In genomic region chr15:77870195-77871065, GRCh38 we compare ENCODE assay signal across 8 cellular contexts.
DNase-seq lines count a peak whose midpoint lies in the region; ATAC-seq, FAIRE-seq and TF ChIP-seq lines count a peak whose summit lies in the region.

No MANE protein-coding gene starts in this region.

- no peaks in the 10 kb centered on the region for H3K4me1 Mint-ChIP-seq in activated T-helper 17 cell treated with anti-CD3 and anti-CD28 coated beads, Interleukin-2, amount 50 U/mL, for 72 hours
- peaks cover 8% of the 10 kb centered on the region for H3K4me1 Mint-ChIP-seq in stimulated activated memory B cell treated with anti-CD40 and anti-IgM and Interleukin-4, amounts not matched to agents 10 μg/mL and 1 μg/mL and 100 μg/mL, for 72 hours

- H3K79me2 ChIP-seq in parathyroid adenoma, result no peaks in the 10 kb centered on the region

- peak overlapping the region; percentile 38 for H2AFZ ChIP-seq in parathyroid adenoma

- H3K27ac Mint-ChIP-seq in activated T-helper 17 cell treated with anti-CD3 and anti-CD28 coated beads, Interleukin-2, amount 50 U/mL, for 72 hours, result no peak overlapping the region
- no peak overlapping the region for H3K27ac Mint-ChIP-seq in stimulated activated memory B cell treated with anti-CD40 and anti-IgM and Interleukin-4, amounts not matched to agents 10 μg/mL and 1 μg/mL and 100 μg/mL, for 72 hours

- H3K36me3 Mint-ChIP-seq in activated T-helper 17 cell treated with anti-CD3 and anti-CD28 coated beads, Interleukin-2, amount 50 U/mL, for 72 hours (ENCODE audit: low read depth), result no peaks in the 10 kb centered on the region
- H3K36me3 Mint-ChIP-seq in stimulated activated memory B cell treated with anti-CD40 and anti-IgM and Interleukin-4, amounts not matched to agents 10 μg/mL and 1 μg/mL and 100 μg/mL, for 72 hours, result no peaks in the 10 kb centered on the region

- POLR2A ChIA-PET in HEK293 (lab: Yijun Ruan, JAX), result interaction anchor here (0.6 kb wide), 1 partner anchor 1116 kb away, joined by 4 read pairs; no protein-coding TSS in a partner anchor

- H3K27ac ChIP-seq in HEK293 (ENCODE audit: extremely low read depth, low read depth, low read length), result no peak overlapping the region
- no peak overlapping the region for H3K27ac ChIP-seq in parathyroid adenoma

- DNase-seq in D721Med (ENCODE audit: insufficient read length, low spot score) (peak; percentile 64), NT2/D1 (ENCODE audit: low read depth, low spot score) (peak; percentile 58), head of caudate nucleus (peak in 41 of 42 donors; percentile 17 to 86 (median 66))

- H3K4me2 ChIP-seq in parathyroid adenoma (ENCODE audit: low read length), result no peak overlapping the region

- FAIRE-seq in D721Med (lab: Jason Lieb, UNC), result no peak

- H3K27me3 ChIP-seq in NT2/D1 (ENCODE audit: insufficient read depth, insufficient read length) (peaks cover 3% of the 10 kb centered on the region), parathyroid adenoma (ENCODE audit: control insufficient read depth, insufficient read depth, low read length) (no peaks in the 10 kb centered on the region)

- H3K36me3 ChIP-seq in HEK293 (ENCODE audit: control insufficient read depth in 2 of 2, insufficient read depth in 1 of 2, low read length in 2 of 2) (no peaks in the 10 kb centered on the region), NT2/D1 (ENCODE audit: insufficient read depth, insufficient read length, low read length) (no peaks in the 10 kb centered on the region), parathyroid adenoma (ENCODE audit: control insufficient read depth, insufficient read depth, low read length) (no peaks in the 10 kb centered on the region)

- no peaks in the 10 kb centered on the region for H3K27me3 Mint-ChIP-seq in activated T-helper 17 cell treated with anti-CD3 and anti-CD28 coated beads, Interleukin-2, amount 50 U/mL, for 72 hours
- H3K27me3 Mint-ChIP-seq in stimulated activated memory B cell treated with anti-CD40 and anti-IgM and Interleukin-4, amounts not matched to agents 10 μg/mL and 1 μg/mL and 100 μg/mL, for 72 hours, result peaks cover 36% of the 10 kb centered on the region

- intact Hi-C loops in head of caudate nucleus (cut with DNase I), result no loop called here

- peak; percentile 57 for TF ChIP-seq CTCF in D721Med (IDR thresholded peaks at IDR 0.05; ENCODE audit: insufficient read depth, missing control alignments)
- peak; percentile 71 for TF ChIP-seq CTCF in HEK293 (tag by site-specific recombination; IDR thresholded peaks at IDR 0.05)
- peak; percentile 63 for TF ChIP-seq CTCF in parathyroid adenoma (IDR thresholded peaks at IDR 0.05)

- no peaks in the 10 kb centered on the region for H3K9me3 Mint-ChIP-seq in activated T-helper 17 cell treated with anti-CD3 and anti-CD28 coated beads, Interleukin-2, amount 50 U/mL, for 72 hours
- no peaks in the 10 kb centered on the region for H3K9me3 Mint-ChIP-seq in stimulated activated memory B cell treated with anti-CD40 and anti-IgM and Interleukin-4, amounts not matched to agents 10 μg/mL and 1 μg/mL and 100 μg/mL, for 72 hours

- H3K4me3 ChIP-seq in HEK293 (ENCODE audit: low read depth, low read length) (no peak overlapping the region), NT2/D1 (ENCODE audit: insufficient read length, low read depth) (no peak overlapping the region), parathyroid adenoma (ENCODE audit: low read depth, low read length) (no peak overlapping the region)

- H3K9ac ChIP-seq in NT2/D1 (ENCODE audit: insufficient read length, low read depth) (no peak overlapping the region), parathyroid adenoma (no peak overlapping the region)

- CTCF ChIA-PET in HEK293 (lab: Yijun Ruan, JAX), result interaction anchor here (0.5 to 1.3 kb wide), 22 partner anchors 11 to 1684 kb away, joined by 3 to 10 read pairs (median 3); no protein-coding TSS in a partner anchor

- H3K9me3 ChIP-seq in HEK293 (ENCODE audit: control insufficient read depth, insufficient read depth, low read depth, low read length) (no peaks in the 10 kb centered on the region), NT2/D1 (ENCODE audit: insufficient read depth, low read length) (no peaks in the 10 kb centered on the region), parathyroid adenoma (ENCODE audit: control insufficient read depth, low read length) (no peaks in the 10 kb centered on the region)

- H3K4me3 Mint-ChIP-seq in activated T-helper 17 cell treated with anti-CD3 and anti-CD28 coated beads, Interleukin-2, amount 50 U/mL, for 72 hours, result no peak overlapping the region
- H3K4me3 Mint-ChIP-seq in stimulated activated memory B cell treated with anti-CD40 and anti-IgM and Interleukin-4, amounts not matched to agents 10 μg/mL and 1 μg/mL and 100 μg/mL, for 72 hours, result no peak overlapping the region

- H3K4me1 ChIP-seq in HEK293 (ENCODE audit: control insufficient read depth, insufficient read depth, low read length), result 0 out of 2 replicates have a peak, but pooled peaks cover 2% of the 10 kb centered on the region
- H3K4me1 ChIP-seq in NT2/D1 (ENCODE audit: insufficient read depth, insufficient read length), result peaks cover 8% of the 10 kb centered on the region
- no peaks in the 10 kb centered on the region for H3K4me1 ChIP-seq in parathyroid adenoma

- ATAC-seq in activated T-helper 17 cell treated with anti-CD3 and anti-CD28 coated beads, Interleukin-2, amount 50 U/mL, for 72 hours (replicated peaks), result peak; percentile 61
- ATAC-seq in GM18520 (IDR thresholded peaks at IDR 0.05; ENCODE audit: unreplicated experiment), result no peak
- ATAC-seq in stimulated activated memory B cell treated with anti-CD40 and anti-IgM and Interleukin-4, amounts not matched to agents 10 μg/mL and 1 μg/mL and 100 μg/mL, for 72 hours, result no peak

TF ChIP-seq in HEK293, 187 proteins besides CTCF, POLR2A, EP300 and RAD21 (continues in another document):
- TF ChIP-seq ZNF645 (tag by site-specific recombination; IDR thresholded peaks at IDR 0.05) (no peak), ZNF544 (tag by site-specific recombination; IDR thresholded peaks at IDR 0.05) (no peak), ZNF596 (tag by site-specific recombination; IDR thresholded peaks at IDR 0.05) (no peak), ZNF600 (tag by site-specific recombination; IDR thresholded peaks at IDR 0.05) (peak; percentile 40; the same call in 1 of the 2 replicates), ZNF837 (tag by site-specific recombination; IDR thresholded peaks at IDR 0.05) (no peak), ZNF677 (tag by site-specific recombination; IDR thresholded peaks at IDR 0.05) (no peak), TSHZ1 (tag by site-specific recombination; IDR thresholded peaks at IDR 0.05; ENCODE audit: borderline replicate concordance) (no peak), ZNF114 (tag by site-specific recombination; IDR thresholded peaks at IDR 0.05) (no peak), ZNF768 (tag by site-specific recombination; IDR thresholded peaks at IDR 0.05) (0 out of 2 replicates have a peak, but pooled peaks have one; percentile 26), ZNF121 (tag by site-specific recombination; IDR thresholded peaks at IDR 0.05) (peak; percentile 90), ZNF621 (tag by site-specific recombination; IDR thresholded peaks at IDR 0.05) (no peak), BCL6B (tag by site-specific recombination; IDR thresholded peaks at IDR 0.05) (no peak), SCRT1 (tag by site-specific recombination; IDR thresholded peaks at IDR 0.05; ENCODE audit: borderline replicate concordance) (no peak)
